Comparison of ENCODE assay signal across 8 cellular contexts in the genomic region with DNA sequence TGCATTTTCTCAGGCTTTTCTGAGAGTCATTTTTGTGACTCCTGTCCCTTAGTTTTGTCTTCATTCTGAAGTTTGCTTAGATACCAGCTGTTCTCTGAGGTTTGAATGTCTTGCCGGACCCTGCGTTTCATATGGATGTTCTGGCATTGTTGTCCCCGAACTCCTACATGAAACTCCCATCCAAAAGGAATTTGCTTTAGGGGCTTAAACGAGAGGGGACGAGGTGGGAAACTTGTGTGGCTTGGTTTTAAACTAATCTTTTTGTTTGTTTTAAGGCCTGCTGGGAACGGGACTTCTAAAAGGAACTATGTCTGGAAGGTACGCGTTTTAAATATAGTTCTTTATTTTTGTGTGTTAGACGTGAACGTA. TPM values are rescaled to one million over a fixed set of nuclear protein-coding genes. Genes with fewer than 3 reads are reported as not detected.
A peak's percentile ranks its signal among the peaks of the same experiment; 100 is the strongest.
DNase-seq lines count a peak whose midpoint lies in the region; ATAC-seq and TF ChIP-seq lines count a peak whose summit lies in the region.

No MANE protein-coding gene starts in this region.

- no peaks in the 10 kb centered on the region for H3K9me3 ChIP-seq in right lobe of liver
- H3K9me3 ChIP-seq in tibial artery = no peaks in the 10 kb centered on the region

- H3K36me3 ChIP-seq in right lobe of liver (peaks cover 4 to 46% (median 25%) of the 10 kb centered on the region in 4 donors), tibial artery (peaks cover 45 to 46% (median 45%) of the 10 kb centered on the region in 3 donors)

- H3K27ac ChIP-seq in angular gyrus (ENCODE audit: low read depth, low read length) = peak overlapping the region; percentile 100
- H3K27ac ChIP-seq in right lobe of liver = peak overlapping the region; percentile 95 to 97 (median 96)
- H3K27ac ChIP-seq in tibial artery = peak overlapping the region; percentile 74 to 84

- DNase-seq in activated T-cell treated with anti-CD3 and anti-CD28 coated beads, Interleukin-2, amount 50 U/mL, for 4 hours = no peak
- no peak for DNase-seq in activated T-cell treated with anti-CD3 and anti-CD28 coated beads for 4 hours
- no peak for DNase-seq in right lobe of liver
- DNase-seq in tibial artery = no peak
- no peak for DNase-seq in GDM1 (lab: John Stamatoyannopoulos, UW)
- no peak for DNase-seq in occipital lobe (lab: John Stamatoyannopoulos, UW)
- DNase-seq in epidermal melanocyte (ENCODE audit: insufficient read length, low spot score) = no peak

- WGBS in right lobe of liver (ENCODE audit: insufficient coverage, low coverage, low lambda C conversion rate, missing lambda C conversion rate) = under 1% methylated on average over 10 of the region's 10 CpGs

- TF ChIP-seq POLR2A in right lobe of liver (IDR thresholded peaks at IDR 0.05) = no peak

- peak overlapping the region; percentile 49 to 81 (median 75) for H3K4me3 ChIP-seq in right lobe of liver
- H3K4me3 ChIP-seq in tibial artery = peak overlapping the region; percentile 57 to 64

- no peak for ATAC-seq in activated T-cell treated with anti-CD3 and anti-CD28 coated beads, Interleukin-2, amount 50 U/mL, for 4 hours
- no peak for ATAC-seq in right lobe of liver

- H3K4me1 ChIP-seq in right lobe of liver (peaks cover 0 to 12% (median 4%) of the 10 kb centered on the region in 4 donors), tibial artery (peaks cover 0 to 42% (median 33%) of the 10 kb centered on the region in 4 donors)

- H3K27me3 Mint-ChIP-seq in activated T-cell treated with anti-CD3 and anti-CD28 coated beads, Interleukin-2, amount 50 U/mL, for 4 hours (ENCODE audit: low read depth) = no peaks in the 10 kb centered on the region

- intact Hi-C loops in right lobe of liver (cut with DNase I) (no loop called here), tibial artery (cut with DNase I; ENCODE audit: low total_unique reads) (loop anchor here (1.0 kb wide), 1 partner anchor 10 kb away; a partner anchor contains a TSS)

- H3K4me1 Mint-ChIP-seq in activated T-cell treated with anti-CD3 and anti-CD28 coated beads, Interleukin-2, amount 50 U/mL, for 4 hours (ENCODE audit: low read depth) = peaks cover 41% of the 10 kb centered on the region

- peaks cover 38% of the 10 kb centered on the region for H3K36me3 Mint-ChIP-seq in activated T-cell treated with anti-CD3 and anti-CD28 coated beads, Interleukin-2, amount 50 U/mL, for 4 hours (ENCODE audit: insufficient read depth)

- no peaks in the 10 kb centered on the region for H3K27me3 ChIP-seq in right lobe of liver
- no peaks in the 10 kb centered on the region for H3K27me3 ChIP-seq in tibial artery

- no peaks in the 10 kb centered on the region for H3K9me3 Mint-ChIP-seq in activated T-cell treated with anti-CD3 and anti-CD28 coated beads, Interleukin-2, amount 50 U/mL, for 4 hours

- TF ChIP-seq CTCF in right lobe of liver (IDR thresholded peaks at IDR 0.05) = no peak
- no peak for TF ChIP-seq CTCF in tibial artery (IDR thresholded peaks at IDR 0.05)

- H3K4me3 Mint-ChIP-seq in activated T-cell treated with anti-CD3 and anti-CD28 coated beads, Interleukin-2, amount 50 U/mL, for 4 hours = peak overlapping the region; percentile 96

RNA-seq across cellular contexts. Expression of a gene that starts 0.7 kb away (rescaled TPM):
- total RNA-seq in activated T-cell treated with anti-CD3 and anti-CD28 coated beads, Interleukin-2, amount 50 U/mL, for 4 hours = 1,000 to 10,000 TPM; 1,441 to 1,606 (median 1,571) TPM
- total RNA-seq in right lobe of liver (100 to 1,000 TPM; 234 to 275 (median 255) TPM), occipital lobe (1,043 TPM)

RNA-seq across cellular contexts. Expression of a gene that starts 9.4 kb away (rescaled TPM):
- total RNA-seq in activated T-cell treated with anti-CD3 and anti-CD28 coated beads, Interleukin-2, amount 50 U/mL, for 4 hours = 1 to 10 TPM; 3.8 to 5.4 (median 4.1) TPM
- 1 to 10 TPM; 1.5 to 3.2 (median 2.4) TPM for total RNA-seq in right lobe of liver
- total RNA-seq in occipital lobe = 8.4 TPM
